ENCODE assay signal across 27 cellular contexts in the genomic region with DNA sequence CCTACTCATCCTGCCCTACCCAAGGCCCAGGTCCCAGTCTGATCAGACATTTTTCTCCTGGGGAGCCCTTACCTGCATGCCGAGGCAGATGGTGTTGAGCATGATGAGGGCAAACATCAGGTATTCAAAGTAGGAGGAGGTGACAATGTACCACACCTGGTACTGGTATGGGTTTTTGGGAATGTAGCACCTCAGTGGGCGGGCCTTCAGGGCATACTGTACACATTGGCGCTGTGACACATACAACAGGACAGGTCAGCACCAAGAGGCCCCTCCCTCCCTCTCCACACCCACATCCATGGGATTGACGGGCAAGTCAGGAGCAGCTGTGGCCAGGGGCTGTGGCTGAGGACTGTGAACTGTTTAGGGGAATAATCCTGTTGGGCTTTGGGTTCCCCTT. TPM values are rescaled to one million over a fixed set of nuclear protein-coding genes. Genes with fewer than 3 reads are reported as not detected.
"Had no signal": no experiment of that assay in that cellular context is flagged by ENCODE, and none has a peak within 500 bp of the region (broad histone marks: within the 10 kb centered on the region; RNA-seq: fewer than 3 reads in every experiment).

No MANE protein-coding gene starts in this region.

- H3K4me3 ChIP-seq: hepatocyte, left ventricle myocardium inferior, neural progenitor cell, prostate gland, right atrium auricular region, tibial nerve had no signal

- ATAC-seq: activated CD4-positive, alpha-beta T cell treated with anti-CD3 and anti-CD28 coated beads for 36 hours; naive thymus-derived CD4-positive, alpha-beta T cell; stimulated activated naive CD8-positive, alpha-beta T cell treated with anti-CD3 and anti-CD28 coated beads, Interleukin-15, amount 100 ng/mL, for 72 hours; WTC11 had no signal

- H3K79me2 ChIP-seq: hepatocyte had no signal

- H3K27ac ChIP-seq: epithelial cell of prostate, hepatocyte, left ventricle myocardium inferior, neural progenitor cell, prostate gland, right atrium auricular region, tibial nerve had no signal

- DNase-seq: activated CD4-positive, alpha-beta T cell treated with anti-CD3 and anti-CD28 coated beads for 36 hours; activated CD4-positive, alpha-beta T cell treated with anti-CD3 and anti-CD28 coated beads, Interleukin-2, amount 50 U/mL, for 4 hours; activated CD8-positive, alpha-beta memory T cell treated with anti-CD3 and anti-CD28 coated beads for 24 hours; activated CD8-positive, alpha-beta memory T cell treated with anti-CD3 and anti-CD28 coated beads, Interleukin-2, amount 50 U/mL, for 4 hours; activated naive CD4-positive, alpha-beta T cell treated with anti-CD3 and anti-CD28 coated beads for 36 hours; activated naive CD8-positive, alpha-beta T cell treated with anti-CD3 and anti-CD28 coated beads, Interleukin-2, amount 10 ng/mL, durations not matched to agents 7 days and 5 days; activated T-cell treated with anti-CD3 and anti-CD28 coated beads, Interleukin-2, amount 50 U/mL, for 24 hours; amniotic stem cell; immature natural killer cell; kidney glomerular epithelial cell; naive thymus-derived CD4-positive, alpha-beta T cell; stimulated activated CD4-positive, alpha-beta T cell treated with anti-CD3 and anti-CD28 coated beads, Interleukin-12 subunit alpha, Interleukin-12 subunit beta, amount 100 ng/mL, for 4 hours; stimulated activated naive CD8-positive, alpha-beta T cell treated with anti-CD3 and anti-CD28 coated beads, Interleukin-15, amount 100 ng/mL, for 72 hours; T-helper 1 cell had no signal

- H3K4me1 ChIP-seq: prostate gland had no signal

- H2AFZ ChIP-seq: hepatocyte, neural progenitor cell had no signal

- H3K4me2 ChIP-seq: hepatocyte, neural progenitor cell had no signal

- H3K36me3 ChIP-seq: left ventricle myocardium inferior, neural progenitor cell, prostate gland, right atrium auricular region, tibial nerve had no signal

- H3K27me3 ChIP-seq: neural progenitor cell, right atrium auricular region, tibial nerve had no signal

- H3K9ac ChIP-seq: neural progenitor cell had no signal

- H3K9me3 ChIP-seq: left ventricle myocardium inferior, prostate gland, right atrium auricular region, tibial nerve had no signal

RNA-seq across cellular contexts. Expression of a gene that starts 51.6 kb away (rescaled TPM):
- total RNA-seq: activated CD4-positive, alpha-beta T cell treated with anti-CD3 and anti-CD28 coated beads for 36 hours; activated naive CD4-positive, alpha-beta T cell treated with anti-CD3 and anti-CD28 coated beads for 36 hours; activated naive CD8-positive, alpha-beta T cell treated with anti-CD3 and anti-CD28 coated beads, Interleukin-2, amount 10 ng/mL, durations not matched to agents 7 days and 5 days; activated T-helper 2 cell treated with anti-CD3 and anti-CD28 coated beads, Interferon-gamma antibody, Interleukin-2, Interleukin-4, amounts not matched to agents 10 μg/mL and 5 μg/mL and 100 μg/mL, durations not matched to agents 14 hours and 24 hours and 36 hours; fibroblast of villous mesenchyme; glomerular endothelial cell; hepatocyte; left ventricle myocardium inferior; lung microvascular endothelial cell; naive thymus-derived CD4-positive, alpha-beta T cell; osteocyte; right atrium auricular region; tibial nerve had no signal
- polyA plus RNA-seq: hepatocyte; immature natural killer cell; naive thymus-derived CD4-positive, alpha-beta T cell had no signal
